In the genomic region with DNA sequence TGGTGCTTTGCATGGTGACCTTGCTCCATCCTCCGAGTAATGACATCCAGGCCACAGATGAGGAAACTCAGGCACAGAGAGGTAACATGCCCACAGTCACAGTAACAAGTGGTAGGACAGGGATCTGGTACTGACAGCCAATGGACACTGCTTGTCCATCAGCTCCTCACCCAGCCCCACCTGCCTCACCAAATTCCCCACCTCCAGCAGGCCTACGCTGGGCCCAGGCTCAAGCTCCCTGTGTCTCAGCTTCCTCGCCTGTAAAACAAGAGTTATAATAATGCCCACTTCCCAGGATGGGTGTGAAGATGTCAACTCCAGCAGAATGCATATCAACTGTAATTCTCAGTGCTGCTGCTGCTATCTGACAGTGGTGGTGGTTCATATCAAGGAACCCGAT, we compare ENCODE assay signal across 28 cellular contexts.
"Had no signal": no experiment of that assay in that cellular context is flagged by ENCODE, and none has a peak within 500 bp of the region (broad histone marks: within the 10 kb centered on the region; RNA-seq: fewer than 3 reads in every experiment).

No MANE protein-coding gene starts in this region.

- H3K4me1 ChIP-seq: parathyroid adenoma, psoas muscle, right lobe of liver, sigmoid colon, stomach, tibial nerve, upper lobe of left lung had no signal

- H3K4me1 Mint-ChIP-seq: naive B cell; naive thymus-derived CD8-positive, alpha-beta T cell; stimulated activated effector memory CD8-positive, alpha-beta T cell treated with anti-CD3 and anti-CD28 coated beads, Interleukin-12 subunit alpha, Interleukin-12 subunit beta, amount 100 ng/mL, for 72 hours; stimulated activated naive B cell treated with anti-CD40 and anti-IgM and Interleukin-4, amounts not matched to agents 10 μg/mL and 1 μg/mL and 100 μg/mL, for 72 hours had no signal

- H3K9me3 ChIP-seq: neutrophil, ovary, psoas muscle, right lobe of liver, sigmoid colon, thoracic aorta, thyroid gland had no signal

- H3K79me2 ChIP-seq: parathyroid adenoma had no signal

- H3K4me3 Mint-ChIP-seq: naive B cell; naive thymus-derived CD8-positive, alpha-beta T cell; natural killer cell treated with Interleukin-12 subunit alpha and Interleukin-12 subunit beta and Interleukin-15 and Interleukin-18, amount 100 ng/mL, for 72 hours; nephron progenitor cell; stimulated activated effector memory CD8-positive, alpha-beta T cell treated with anti-CD3 and anti-CD28 coated beads, Interleukin-12 subunit alpha, Interleukin-12 subunit beta, amount 100 ng/mL, for 72 hours; stimulated activated naive B cell treated with anti-CD40 and anti-IgM and Interleukin-4, amounts not matched to agents 10 μg/mL and 1 μg/mL and 100 μg/mL, for 72 hours; stimulated activated naive CD8-positive, alpha-beta T cell treated with anti-CD3 and anti-CD28 coated beads, Interleukin-15, Interleukin-2, amounts not matched to agents 100 ng/mL and 50 ng/mL, for 24 hours had no signal

- ATAC-seq: naive thymus-derived CD8-positive, alpha-beta T cell; psoas muscle; right cardiac atrium; right lobe of liver; stimulated activated naive B cell treated with anti-CD40 and anti-IgM and Interleukin-4, amounts not matched to agents 10 μg/mL and 1 μg/mL and 100 μg/mL, for 72 hours had no signal

- H3K36me3 Mint-ChIP-seq: natural killer cell treated with Interleukin-12 subunit alpha and Interleukin-12 subunit beta and Interleukin-15 and Interleukin-18, amount 100 ng/mL, for 72 hours; stimulated activated effector memory CD8-positive, alpha-beta T cell treated with anti-CD3 and anti-CD28 coated beads, Interleukin-12 subunit alpha, Interleukin-12 subunit beta, amount 100 ng/mL, for 72 hours; stimulated activated naive B cell treated with anti-CD40 and anti-IgM and Interleukin-4, amounts not matched to agents 10 μg/mL and 1 μg/mL and 100 μg/mL, for 72 hours had no signal

- H2AFZ ChIP-seq: parathyroid adenoma had no signal

- H3K27ac ChIP-seq: neutrophil, ovary, parathyroid adenoma, psoas muscle, right lobe of liver, sigmoid colon, stomach, thoracic aorta, thyroid gland, tibial nerve, upper lobe of left lung had no signal

- H3K27me3 Mint-ChIP-seq: progenitor cell of endocrine pancreas; stimulated activated naive CD8-positive, alpha-beta T cell treated with anti-CD3 and anti-CD28 coated beads, Interleukin-15, Interleukin-2, amounts not matched to agents 100 ng/mL and 50 ng/mL, for 24 hours had no signal

- H3K4me3 ChIP-seq: ovary, psoas muscle, right lobe of liver, sigmoid colon, stomach, thoracic aorta, thyroid gland, tibial nerve, upper lobe of left lung had no signal

- H3K9ac ChIP-seq: parathyroid adenoma had no signal

- H3K27ac Mint-ChIP-seq: natural killer cell treated with Interleukin-12 subunit alpha and Interleukin-12 subunit beta and Interleukin-15 and Interleukin-18, amount 100 ng/mL, for 72 hours; nephron progenitor cell; progenitor cell of endocrine pancreas; stimulated activated effector memory CD8-positive, alpha-beta T cell treated with anti-CD3 and anti-CD28 coated beads, Interleukin-12 subunit alpha, Interleukin-12 subunit beta, amount 100 ng/mL, for 72 hours; stimulated activated naive B cell treated with anti-CD40 and anti-IgM and Interleukin-4, amounts not matched to agents 10 μg/mL and 1 μg/mL and 100 μg/mL, for 72 hours; stimulated activated naive CD8-positive, alpha-beta T cell treated with anti-CD3 and anti-CD28 coated beads, Interleukin-15, Interleukin-2, amounts not matched to agents 100 ng/mL and 50 ng/mL, for 24 hours had no signal

- H3K36me3 ChIP-seq: neutrophil, ovary, right lobe of liver, sigmoid colon, stomach, thoracic aorta, thyroid gland, tibial nerve, upper lobe of left lung had no signal

- DNase-seq: naive B cell; naive thymus-derived CD8-positive, alpha-beta T cell; nephron progenitor cell; nucleus accumbens; ovary; psoas muscle; right cardiac atrium; sigmoid colon; small intestine; stimulated activated CD4-positive, alpha-beta T cell treated with anti-CD3 and anti-CD28 coated beads, Interleukin-15, amount 100 ng/mL, for 24 hours; stimulated activated CD4-positive, alpha-beta T cell treated with anti-CD3 and anti-CD28 coated beads, Interleukin-2, amount 100 ng/mL, for 24 hours; stimulated activated CD4-positive, alpha-beta T cell treated with anti-CD3 and anti-CD28 coated beads, Interleukin-2, amount 100 ng/mL, for 48 hours; stimulated activated CD4-positive, alpha-beta T cell treated with anti-CD3 and anti-CD28 coated beads, Interleukin-4, amount 100 ng/mL, for 24 hours; stimulated activated naive B cell treated with anti-CD40 and anti-IgM and Interleukin-4, amounts not matched to agents 10 μg/mL and 1 μg/mL and 100 μg/mL, for 72 hours; stimulated activated naive CD4-positive, alpha-beta T cell treated with Interleukin-2 at 50 U/mL for 16 hours; stomach; thyroid gland; trophoblast cell; upper lobe of left lung had no signal

- H3K9me3 Mint-ChIP-seq: natural killer cell treated with Interleukin-12 subunit alpha and Interleukin-12 subunit beta and Interleukin-15 and Interleukin-18, amount 100 ng/mL, for 72 hours; stimulated activated naive CD8-positive, alpha-beta T cell treated with anti-CD3 and anti-CD28 coated beads, Interleukin-15, Interleukin-2, amounts not matched to agents 100 ng/mL and 50 ng/mL, for 24 hours had no signal

- H3K27me3 ChIP-seq: neutrophil, ovary, right lobe of liver, sigmoid colon, stomach, thyroid gland, tibial nerve, upper lobe of left lung had no signal
